8 cellular contexts compared by ENCODE assay signal in genomic region chr22:37681556-37682049, GRCh38. TPM values are rescaled to one million over a fixed set of nuclear protein-coding genes. Genes with fewer than 3 reads are reported as not detected.
DNase-seq lines count a peak whose midpoint lies in the region; ATAC-seq, FAIRE-seq and TF ChIP-seq lines count a peak whose summit lies in the region.

No MANE protein-coding gene starts in this region.

- TF ChIP-seq POLR2A in H54 (IDR thresholded peaks at IDR 0.05; ENCODE audit: low read depth, low read length) (no peak), H1 (IDR thresholded peaks at IDR 0.05; ENCODE audit: control extremely low read depth in 1 of 2, low read depth in 2 of 2, low read length in 2 of 2) (no peak)

- H3K27ac ChIP-seq in H1 (ENCODE audit: low read depth, low read length) = no peak overlapping the region

- H3K9ac ChIP-seq in H1 (replicated peaks in 1 of 4; ENCODE audit: extremely low read depth in 1 of 4, low read depth in 3 of 4, low read length in 3 of 4) = no peak overlapping the region

- H3K4me1 Mint-ChIP-seq in activated CD8-positive, alpha-beta T cell treated with anti-CD3 and anti-CD28 coated beads for 36 hours (ENCODE audit: low read depth) = peaks cover 31% of the 10 kb centered on the region
- peaks cover 24 to 33% (median 27%) of the 10 kb centered on the region in 3 donors for H3K4me1 Mint-ChIP-seq in naive B cell

- intact Hi-C loops in activated CD8-positive, alpha-beta T cell treated with anti-CD3 and anti-CD28 coated beads for 36 hours (cut with micrococcal nuclease) = no loop called here

- H3K4me2 ChIP-seq in H1 (ENCODE audit: insufficient read depth in 1 of 2, low read depth in 2 of 2, low read length in 2 of 2) = no peak overlapping the region

- H2BK120ac ChIP-seq in H1 (replicated peaks; ENCODE audit: low read depth, low read length) = no peak overlapping the region

- H4K8ac ChIP-seq in H1 (ENCODE audit: extremely low read depth, insufficient read depth, low read length) = no peak overlapping the region; the same call in 1 of the 2 replicates

- peak; percentile 82 for TF ChIP-seq CTCF in activated CD8-positive, alpha-beta T cell treated with anti-CD3 and anti-CD28 coated beads for 36 hours (IDR thresholded peaks at IDR 0.05)
- peak; percentile 95 to 99 (median 96) for TF ChIP-seq CTCF in H1 (IDR thresholded peaks at IDR 0.05; ENCODE audit: control extremely low read depth in 1 of 3, insufficient read depth in 1 of 3, low read depth in 1 of 3, low read length in 3 of 3)

- CTCF ChIA-PET in activated CD8-positive, alpha-beta T cell treated with anti-CD3 and anti-CD28 coated beads for 36 hours (lab: Charles Lee) = interaction anchor here (0.6 to 68.1 kb wide), 11 partner anchors 10 to 253 kb away, joined by 3 to 1770 read pairs (median 4); partner anchors contain the start of genes GGA1, PDXP, SH3BP1 and TRIOBP
- CTCF ChIA-PET in H1 (lab: Charles Lee; ENCODE audit: partially characterized antibody) = interaction anchor here (0.6 to 16.3 kb wide), 23 partner anchors 9 to 116 kb away, joined by 3 to 261 read pairs (median 4); partner anchors contain the start of genes PDXP, SH3BP1 and TRIOBP

- H2BK12ac ChIP-seq in H1 (ENCODE audit: low read depth, low read length) = no peak overlapping the region

- no peaks in the 10 kb centered on the region for H3K27me3 ChIP-seq in H1 (replicated peaks in 1 of 4; ENCODE audit: control insufficient read depth in 3 of 4, extremely low read depth in 1 of 4, insufficient read depth in 3 of 4, low read length in 3 of 4)

- peak; percentile 88 to 90 for TF ChIP-seq RAD21 in H1 (IDR thresholded peaks at IDR 0.05 in 1 of 2, conservative IDR thresholded peaks at IDR 0.05 in 1 of 2; ENCODE audit: low read depth in 2 of 2, low read length in 2 of 2)

- no peak overlapping the region for H2BK20ac ChIP-seq in H1 (ENCODE audit: low read length)

- no peak overlapping the region for H3K4me3 Mint-ChIP-seq in activated CD8-positive, alpha-beta T cell treated with anti-CD3 and anti-CD28 coated beads for 36 hours
- H3K4me3 Mint-ChIP-seq in naive B cell = peak overlapping the region in 3 of 8 donors; percentile 16 to 68 (median 35)

- no peak overlapping the region for H2BK5ac ChIP-seq in H1 (ENCODE audit: low read depth, low read length)

- no peaks in the 10 kb centered on the region for H3K79me1 ChIP-seq in H1 (ENCODE audit: low read depth, low read length)

- no peaks in the 10 kb centered on the region for H3K36me3 ChIP-seq in H1 (ENCODE audit: control insufficient read depth in 2 of 4, insufficient read depth in 4 of 4, low read length in 3 of 4)

- H3K27me3 Mint-ChIP-seq in activated CD8-positive, alpha-beta T cell treated with anti-CD3 and anti-CD28 coated beads for 36 hours = no peaks in the 10 kb centered on the region
- H3K27me3 Mint-ChIP-seq in naive B cell = no peaks in the 10 kb centered on the region

- peaks cover 0 to 2% of the 10 kb centered on the region in 2 experiments for H4K20me1 ChIP-seq in H1 (replicated peaks in 1 of 2; ENCODE audit: control insufficient read depth in 1 of 2, insufficient read depth in 2 of 2, low read length in 2 of 2)

- H3K56ac ChIP-seq in H1 (replicated peaks; ENCODE audit: insufficient read length, low read depth, low read length) = no peak overlapping the region

- no peak overlapping the region for H3K18ac ChIP-seq in H1 (ENCODE audit: extremely low read depth, low read length)

- H3K4me1 ChIP-seq in H1 (replicated peaks in 1 of 4; ENCODE audit: control insufficient read depth in 3 of 4, insufficient read depth in 4 of 4, low read length in 3 of 4) = peaks cover 0 to 2% (median under 1%) of the 10 kb centered on the region in 4 experiments; a peak in 4 of 7 replicates

- ATAC-seq in activated CD8-positive, alpha-beta T cell treated with anti-CD3 and anti-CD28 coated beads for 36 hours = peak; percentile 27
- peak in 1 of 2 donors; percentile 10 for ATAC-seq in naive B cell (ENCODE audit: low read depth in 2 of 2)
- ATAC-seq in GM21786 (IDR thresholded peaks at IDR 0.05; ENCODE audit: unreplicated experiment) = no peak

- H3K9me3 Mint-ChIP-seq in activated CD8-positive, alpha-beta T cell treated with anti-CD3 and anti-CD28 coated beads for 36 hours = no peaks in the 10 kb centered on the region
- H3K9me3 Mint-ChIP-seq in naive B cell = no peaks in the 10 kb centered on the region

- H2BK15ac ChIP-seq in H1 (ENCODE audit: low read length) = no peak overlapping the region

- no peaks in the 10 kb centered on the region for H3K9me3 ChIP-seq in H1 (ENCODE audit: insufficient read depth in 2 of 2, low read depth in 1 of 2, low read length in 1 of 2)

- peak; percentile 83 for DNase-seq in AG20443 (ENCODE audit: low spot score)
- peak; percentile 42 for DNase-seq in H54 (ENCODE audit: insufficient read length, low spot score)
- peak; percentile 48 for DNase-seq in NCI-H82 treated with DMSO at 0.1 percent for 48 hours (lab: John Stamatoyannopoulos, UW; ENCODE audit: unreplicated experiment)
- DNase-seq in activated CD8-positive, alpha-beta T cell treated with anti-CD3 and anti-CD28 coated beads for 36 hours = peak; percentile 87
- DNase-seq in H1 (ENCODE audit: low read depth in 1 of 2, low spot score in 2 of 2) = peak in 1 of 2 experiments; percentile 88
- peak; percentile 65 for DNase-seq in naive B cell
- peak; percentile 71 for DNase-seq in stimulated activated naive CD4-positive, alpha-beta T cell treated with Interleukin-2 at 50 U/mL for 16 hours (lab: John Stamatoyannopoulos, UW)

- H2AFZ ChIP-seq in H1 (ENCODE audit: low read length) = no peak overlapping the region

- no peak overlapping the region for H3K27ac Mint-ChIP-seq in activated CD8-positive, alpha-beta T cell treated with anti-CD3 and anti-CD28 coated beads for 36 hours
- H3K27ac Mint-ChIP-seq in naive B cell = peak overlapping the region in 4 of 6 donors; percentile 43 to 70 (median 52)

- WGBS in H1 (ENCODE audit: extremely low coverage in 1 of 2, insufficient coverage in 1 of 2, insufficient read length in 1 of 2, insufficient replicate concordance in 2 of 2, low coverage in 1 of 2, low lambda C conversion rate in 2 of 2, missing lambda C conversion rate in 1 of 2), 2 experiments = 32% methylated on average over 6 of the region's 6 CpGs; no CpG with 5 or more reads in 1 of the 2 experiments

- H4K91ac ChIP-seq in H1 (replicated peaks; ENCODE audit: insufficient read length, low read length) = no peak overlapping the region

- peaks cover 6% of the 10 kb centered on the region for H3K36me3 Mint-ChIP-seq in activated CD8-positive, alpha-beta T cell treated with anti-CD3 and anti-CD28 coated beads for 36 hours (ENCODE audit: low read depth)
- no peaks in the 10 kb centered on the region for H3K36me3 Mint-ChIP-seq in naive B cell

- FAIRE-seq in H54 (lab: Jason Lieb, UNC) (no peak), H1 (lab: Jason Lieb, UNC) (no peak)

- no peak overlapping the region for H2AK5ac ChIP-seq in H1 (ENCODE audit: low read depth, low read length)

- no peak overlapping the region for H3K4me3 ChIP-seq in H1 (ENCODE audit: extremely low read depth in 1 of 4, insufficient read depth in 2 of 4, low read depth in 3 of 4, low read length in 4 of 4)

- H3K23ac ChIP-seq in H1 (ENCODE audit: insufficient read length) = no peak overlapping the region

- H3K23me2 ChIP-seq in H1 (ENCODE audit: low read depth, low read length) = peaks cover under 1% of the 10 kb centered on the region; the same call in 1 of the 2 replicates

- no peak overlapping the region for H3K4ac ChIP-seq in H1 (replicated peaks; ENCODE audit: insufficient read length, low read depth, low read length)

- no peak overlapping the region for H3K14ac ChIP-seq in H1 (ENCODE audit: insufficient read length)

- POLR2A ChIA-PET in activated CD8-positive, alpha-beta T cell treated with anti-CD3 and anti-CD28 coated beads for 36 hours (lab: Charles Lee) = interaction anchor here (1.0 to 1.9 kb wide), 6 partner anchors 11 to 72 kb away, joined by 3 to 7 read pairs (median 4); no protein-coding TSS in a partner anchor
- POLR2A ChIA-PET in H1 (lab: Charles Lee; ENCODE audit: partially characterized antibody) = interaction anchor here (0.5 to 5.4 kb wide), 13 partner anchors 10 to 335 kb away, joined by 3 to 37 read pairs (median 4); partner anchors contain the start of genes PDXP and TRIOBP

- 0 out of 4 replicates have a peak, but pooled peaks cover 0 to under 1% of the 10 kb centered on the region in 2 experiments for H3K79me2 ChIP-seq in H1 (ENCODE audit: control insufficient read depth in 1 of 2, insufficient read depth in 2 of 2, low read length in 2 of 2)

- no peak overlapping the region for H4K5ac ChIP-seq in H1 (ENCODE audit: insufficient read length, low read depth, low read length)

- TF ChIP-seq EP300 in H1 (IDR thresholded peaks at IDR 0.05; ENCODE audit: borderline replicate concordance in 1 of 2, low read depth in 2 of 2, low read length in 2 of 2) = 0 out of 3 replicates have a peak, but pooled peaks of 1 of the 2 experiments have one; percentile 53

RNA-seq across cellular contexts. Expression of gene NOL12, which starts 4.5 kb away (rescaled TPM):
- 10 to 100 TPM; 36.8 to 38.8 TPM for total RNA-seq in activated CD8-positive, alpha-beta T cell treated with anti-CD3 and anti-CD28 coated beads for 36 hours
- total RNA-seq in H1 (2021; fragmentation: NEBNext Ultra II Directional; extraction: Animal tissue kit (Norgen Biotek cat#: 25700)) = 26.7 and 28.3 TPM in 2 replicates
- polyA plus RNA-seq in H1 (2011; rRNA removed) (25.3 TPM in 2 replicates), naive B cell (ENCODE audit: low read depth in 6 of 6) (10 to 100 TPM; 35.7 to 60.6 (median 40.2) TPM)
- polyA plus RNA-seq in H1 (2011; cell fraction: cytosol; rRNA removed) = 40.9 TPM
- polyA plus RNA-seq in H1 (2011; cell fraction: nucleus; rRNA removed) = 43.6 TPM
- polyA plus RNA-seq in H1 (2012, experiment 1 of 2) = 19.3 to 37.0 TPM (median 34.3 TPM) in 4 replicates
- polyA plus RNA-seq in H1 (2012, experiment 2 of 2) = 27.9 TPM
- polyA plus RNA-seq in H1 (2013, experiment 1 of 2) = 27.9 TPM
- 24.0 TPM for polyA plus RNA-seq in H1 (2013, experiment 2 of 2)
- 8.3 and 9.6 TPM in 2 replicates for polyA minus RNA-seq in H1 (2011; rRNA and poly(A)+ RNA removed)
- polyA minus RNA-seq in H1 (2011; cell fraction: cytosol; rRNA and poly(A)+ RNA removed) = 8.8 TPM
- 16.7 TPM for polyA minus RNA-seq in H1 (2011; cell fraction: nucleus; rRNA and poly(A)+ RNA removed)

RNA-seq across cellular contexts. Expression of gene LGALS1, which starts 6.2 kb away (rescaled TPM):
- 100 to 1,000 TPM; 247 to 261 TPM for total RNA-seq in activated CD8-positive, alpha-beta T cell treated with anti-CD3 and anti-CD28 coated beads for 36 hours
- 12.0 and 14.9 TPM in 2 replicates for total RNA-seq in H1 (2021; fragmentation: NEBNext Ultra II Directional; extraction: Animal tissue kit (Norgen Biotek cat#: 25700))
- polyA plus RNA-seq in H1 (2011; rRNA removed) = 92.4 and 101 TPM in 2 replicates
- polyA plus RNA-seq in H1 (2011; cell fraction: cytosol; rRNA removed) = 77.6 TPM
- 64.0 TPM for polyA plus RNA-seq in H1 (2011; cell fraction: nucleus; rRNA removed)
- polyA plus RNA-seq in H1 (2012, experiment 1 of 2) = 11.2 to 50.4 TPM (median 33.3 TPM) in 4 replicates
- 38.4 TPM for polyA plus RNA-seq in H1 (2012, experiment 2 of 2)
- polyA plus RNA-seq in H1 (2013, experiment 1 of 2) = 39.2 TPM
- 36.3 TPM for polyA plus RNA-seq in H1 (2013, experiment 2 of 2)
- 15.3 and 15.5 TPM in 2 replicates for polyA minus RNA-seq in H1 (2011; rRNA and poly(A)+ RNA removed)
- polyA minus RNA-seq in H1 (2011; cell fraction: cytosol; rRNA and poly(A)+ RNA removed) = 13.3 TPM
- 14.5 TPM for polyA minus RNA-seq in H1 (2011; cell fraction: nucleus; rRNA and poly(A)+ RNA removed)
- polyA plus RNA-seq in naive B cell (ENCODE audit: low read depth in 6 of 6) = 10 to 100 TPM in 4 of 6 donors, 1 to 10 TPM in 2; 4.1 to 35.3 (median 12.8) TPM

RNA-seq across cellular contexts. Expression of gene TRIOBP, which starts 15.2 kb away (rescaled TPM):
- 10 to 100 TPM; 17.8 to 20.7 TPM for total RNA-seq in activated CD8-positive, alpha-beta T cell treated with anti-CD3 and anti-CD28 coated beads for 36 hours
- 27.3 and 29.1 TPM in 2 replicates for total RNA-seq in H1 (2021; fragmentation: NEBNext Ultra II Directional; extraction: Animal tissue kit (Norgen Biotek cat#: 25700))
- polyA plus RNA-seq in H1 (2011; rRNA removed) (18.2 and 36.0 TPM in 2 replicates), naive B cell (ENCODE audit: low read depth in 6 of 6) (10 to 100 TPM; 13.7 to 19.5 (median 16.2) TPM)
- 27.6 TPM for polyA plus RNA-seq in H1 (2011; cell fraction: cytosol; rRNA removed)
- polyA plus RNA-seq in H1 (2011; cell fraction: nucleus; rRNA removed) = 40.4 TPM
- 23.3 to 41.8 TPM (median 38.0 TPM) in 4 replicates for polyA plus RNA-seq in H1 (2012, experiment 1 of 2)
- 19.8 TPM for polyA plus RNA-seq in H1 (2012, experiment 2 of 2)
- 27.4 TPM for polyA plus RNA-seq in H1 (2013, experiment 1 of 2)
- polyA plus RNA-seq in H1 (2013, experiment 2 of 2) = 25.9 TPM
- polyA minus RNA-seq in H1 (2011; rRNA and poly(A)+ RNA removed) = 43.1 and 47.6 TPM in 2 replicates
- 28.8 TPM for polyA minus RNA-seq in H1 (2011; cell fraction: cytosol; rRNA and poly(A)+ RNA removed)
- polyA minus RNA-seq in H1 (2011; cell fraction: nucleus; rRNA and poly(A)+ RNA removed) = 20.8 TPM

RNA-seq across cellular contexts. Expression of gene PDXP, which starts 23.1 kb away (rescaled TPM):
- 10 to 100 TPM; 51.3 to 51.5 TPM for total RNA-seq in activated CD8-positive, alpha-beta T cell treated with anti-CD3 and anti-CD28 coated beads for 36 hours
- 35.7 and 36.6 TPM in 2 replicates for total RNA-seq in H1 (2021; fragmentation: NEBNext Ultra II Directional; extraction: Animal tissue kit (Norgen Biotek cat#: 25700))
- polyA plus RNA-seq in H1 (2011; rRNA removed) (67.7 and 74.8 TPM in 2 replicates), naive B cell (ENCODE audit: low read depth in 6 of 6) (10 to 100 TPM in 1 of 6 donors, 1 to 10 TPM in 5; 4.0 to 14.3 (median 7.6) TPM)
- 47.4 TPM for polyA plus RNA-seq in H1 (2011; cell fraction: cytosol; rRNA removed)
- 60.6 TPM for polyA plus RNA-seq in H1 (2011; cell fraction: nucleus; rRNA removed)
- 33.3 to 46.0 TPM (median 43.7 TPM) in 4 replicates for polyA plus RNA-seq in H1 (2012, experiment 1 of 2)
- 66.6 TPM for polyA plus RNA-seq in H1 (2012, experiment 2 of 2)
- 33.9 TPM for polyA plus RNA-seq in H1 (2013, experiment 1 of 2)
- polyA plus RNA-seq in H1 (2013, experiment 2 of 2) = 31.0 TPM
- polyA minus RNA-seq in H1 (2011; rRNA and poly(A)+ RNA removed) = 31.8 and 36.4 TPM in 2 replicates
- polyA minus RNA-seq in H1 (2011; cell fraction: cytosol; rRNA and poly(A)+ RNA removed) = 30.2 TPM
- polyA minus RNA-seq in H1 (2011; cell fraction: nucleus; rRNA and poly(A)+ RNA removed) = 13.4 TPM

RNA-seq across cellular contexts. Expression of gene SH3BP1, which starts 42.1 kb away (rescaled TPM):
- 100 to 1,000 TPM; 122 to 128 TPM for total RNA-seq in activated CD8-positive, alpha-beta T cell treated with anti-CD3 and anti-CD28 coated beads for 36 hours
- total RNA-seq in H1 (2021; fragmentation: NEBNext Ultra II Directional; extraction: Animal tissue kit (Norgen Biotek cat#: 25700)) = 32.4 and 40.3 TPM in 2 replicates
- polyA plus RNA-seq in H1 (2011; rRNA removed) = 23.9 and 34.8 TPM in 2 replicates
- 22.8 TPM for polyA plus RNA-seq in H1 (2011; cell fraction: cytosol; rRNA removed)
- 50.1 TPM for polyA plus RNA-seq in H1 (2011; cell fraction: nucleus; rRNA removed)
- polyA plus RNA-seq in H1 (2012, experiment 1 of 2) = 57.5 to 65.6 TPM (median 60.4 TPM) in 4 replicates
- 35.9 TPM for polyA plus RNA-seq in H1 (2012, experiment 2 of 2)
- polyA plus RNA-seq in H1 (2013, experiment 1 of 2) = 21.9 TPM
- 22.1 TPM for polyA plus RNA-seq in H1 (2013, experiment 2 of 2)
- polyA minus RNA-seq in H1 (2011; rRNA and poly(A)+ RNA removed) = 20.1 and 23.7 TPM in 2 replicates
- 17.0 TPM for polyA minus RNA-seq in H1 (2011; cell fraction: cytosol; rRNA and poly(A)+ RNA removed)
- polyA minus RNA-seq in H1 (2011; cell fraction: nucleus; rRNA and poly(A)+ RNA removed) = 19.7 TPM
- polyA plus RNA-seq in naive B cell (ENCODE audit: low read depth in 6 of 6) = 1 to 10 TPM; 2.7 to 8.0 (median 3.2) TPM

Comparison
In these comparisons a context has a peak if more than half of its experiments do, and no peak if none do; other contexts are left out.
1. RNA of gene LGALS1, which starts 6.2 kb away (total RNA-seq): 247 to 261 TPM in activated CD8-positive, alpha-beta T cell treated with anti-CD3 and anti-CD28 coated beads for 36 hours; 12.0 to 14.9 TPM in H1; every median in the first group is over 10 times any median in the second.